In the genomic region with DNA sequence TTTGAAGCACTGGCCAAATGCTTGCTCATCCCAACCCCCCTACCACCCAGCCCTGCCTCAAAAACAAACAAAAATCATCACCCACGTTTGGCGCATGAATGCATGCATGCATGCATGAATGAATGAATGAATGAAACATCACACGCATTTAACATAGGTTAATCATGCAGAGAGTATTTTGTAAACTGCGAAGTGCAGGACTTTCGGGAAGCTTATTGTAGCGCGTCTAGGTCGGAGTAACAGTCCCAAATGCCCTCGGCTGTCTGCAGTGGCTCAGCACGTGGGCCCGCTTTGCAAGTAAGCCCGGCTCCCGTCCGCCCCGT, we compare ENCODE assay signal across 10 cellular contexts. TPM values are rescaled to one million over a fixed set of nuclear protein-coding genes. Genes with fewer than 3 reads are reported as not detected.
DNase-seq lines count a peak whose midpoint lies in the region; FAIRE-seq and TF ChIP-seq lines count a peak whose summit lies in the region.
"Had no signal": no experiment of that assay in that cellular context is flagged by ENCODE, and none has a peak within 500 bp of the region (broad histone marks: within the 10 kb centered on the region; RNA-seq: fewer than 3 reads in every experiment).

No MANE protein-coding gene starts in this region.

- peak overlapping the region; percentile 97 for H2AFZ ChIP-seq in H1 (ENCODE audit: low read length)

- H3K27me3 Mint-ChIP-seq in activated naive CD4-positive, alpha-beta T cell treated with anti-CD3 and anti-CD28 coated beads, Interleukin-2, amount 10 ng/mL, durations not matched to agents 7 days and 5 days, result peaks cover 66% of the 10 kb centered on the region

- peak overlapping the region; percentile 26; the same call in 1 of the 2 replicates for H3K4me3 ChIP-seq in HUES6 (ENCODE audit: low read depth, low read length)
- peak overlapping the region in 2 of 4 experiments; percentile 10 to 38; a peak in 2 of 8 replicates for H3K4me3 ChIP-seq in H1 (ENCODE audit: extremely low read depth in 1 of 4, insufficient read depth in 2 of 4, low read depth in 3 of 4, low read length in 4 of 4)
- peak overlapping the region; percentile 36 to 52 for H3K4me3 ChIP-seq in stomach smooth muscle (ENCODE audit: low read length in 2 of 2)

- peaks cover 8% of the 10 kb centered on the region; the same call in 1 of the 2 replicates for H3K27me3 ChIP-seq in HUES6 (ENCODE audit: control insufficient read depth, insufficient read depth, low read length)
- H3K27me3 ChIP-seq in H1 (replicated peaks in 1 of 4; ENCODE audit: control insufficient read depth in 3 of 4, extremely low read depth in 1 of 4, insufficient read depth in 3 of 4, low read length in 3 of 4), result peaks cover 0 to 2% (median 0%) of the 10 kb centered on the region in 4 experiments; a peak in 3 of 7 replicates
- H3K27me3 ChIP-seq in stomach smooth muscle (ENCODE audit: control insufficient read depth in 1 of 2, insufficient read depth in 2 of 2, low read length in 2 of 2), result no peaks in the 10 kb centered on the region
- H3K27me3 ChIP-seq: cardiac muscle cell had no signal

- no peak overlapping the region for H3K14ac ChIP-seq in H1 (ENCODE audit: insufficient read length)

- no peak for TF ChIP-seq EP300 in H1 (IDR thresholded peaks at IDR 0.05; ENCODE audit: borderline replicate concordance in 1 of 2, low read depth in 2 of 2, low read length in 2 of 2)

- H2BK5ac ChIP-seq in H1 (ENCODE audit: low read depth, low read length), result no peak overlapping the region

- no peaks in the 10 kb centered on the region for H3K9me3 Mint-ChIP-seq in activated naive CD4-positive, alpha-beta T cell treated with anti-CD3 and anti-CD28 coated beads, Interleukin-2, amount 10 ng/mL, durations not matched to agents 7 days and 5 days

- no peak for FAIRE-seq in H1 (lab: Jason Lieb, UNC)
- FAIRE-seq: kidney had no signal

- TF ChIP-seq POLR2A in H1 (IDR thresholded peaks at IDR 0.05; ENCODE audit: control extremely low read depth in 1 of 2, low read depth in 2 of 2, low read length in 2 of 2), result no peak

- no peaks in the 10 kb centered on the region for H4K20me1 ChIP-seq in H1 (replicated peaks in 1 of 2; ENCODE audit: control insufficient read depth in 1 of 2, insufficient read depth in 2 of 2, low read length in 2 of 2)

- H3K4me2 ChIP-seq in H1 (ENCODE audit: insufficient read depth in 1 of 2, low read depth in 2 of 2, low read length in 2 of 2), result peak overlapping the region; percentile 63 to 80

- CTCF ChIA-PET in activated naive CD4-positive, alpha-beta T cell treated with anti-CD3 and anti-CD28 coated beads, Interleukin-2, amount 10 ng/mL, durations not matched to agents 7 days and 5 days (lab: Charles Lee), result interaction anchor here (1.1 to 2.1 kb wide), 3 partner anchors 20 to 229 kb away, joined by 3 to 4 read pairs (median 4); no protein-coding TSS in a partner anchor
- CTCF ChIA-PET in H1 (lab: Charles Lee; ENCODE audit: partially characterized antibody), result interaction anchor here (0.6 to 4.5 kb wide), 4 partner anchors 15 to 194 kb away, joined by 3 to 16 read pairs (median 4); no protein-coding TSS in a partner anchor

- H4K5ac ChIP-seq in H1 (ENCODE audit: insufficient read length, low read depth, low read length), result no peak overlapping the region

- H3K79me2 ChIP-seq in H1 (ENCODE audit: control insufficient read depth in 1 of 2, insufficient read depth in 2 of 2, low read length in 2 of 2), result peaks cover 0 to 3% of the 10 kb centered on the region in 2 experiments; a peak in 1 of 4 replicates

- no peaks in the 10 kb centered on the region for H3K79me1 ChIP-seq in H1 (ENCODE audit: low read depth, low read length)

- TF ChIP-seq CTCF in H1 (IDR thresholded peaks at IDR 0.05; ENCODE audit: control extremely low read depth in 1 of 3, insufficient read depth in 1 of 3, low read depth in 1 of 3, low read length in 3 of 3) (no peak), GM20000 (IDR thresholded peaks at IDR 0.05; ENCODE audit: extremely low read depth, missing control alignments) (no peak)

- H3K36me3 ChIP-seq in HUES6 (ENCODE audit: control insufficient read depth, insufficient read depth, low read length), result peaks cover 10% of the 10 kb centered on the region
- peaks cover 0 to 3% (median 1%) of the 10 kb centered on the region in 4 experiments; a peak in 3 of 8 replicates for H3K36me3 ChIP-seq in H1 (ENCODE audit: control insufficient read depth in 2 of 4, insufficient read depth in 4 of 4, low read length in 3 of 4)
- H3K36me3 ChIP-seq in stomach smooth muscle (ENCODE audit: control insufficient read depth in 2 of 2, insufficient read depth in 2 of 2, low read length in 2 of 2), result peaks cover 0 to 1% of the 10 kb centered on the region in 2 donors

- H4K8ac ChIP-seq in H1 (ENCODE audit: extremely low read depth, insufficient read depth, low read length), result no peak overlapping the region

- no peak overlapping the region for H3K18ac ChIP-seq in H1 (ENCODE audit: extremely low read depth, low read length)

- H3K4me1 Mint-ChIP-seq in activated naive CD4-positive, alpha-beta T cell treated with anti-CD3 and anti-CD28 coated beads, Interleukin-2, amount 10 ng/mL, durations not matched to agents 7 days and 5 days, result peaks cover 10% of the 10 kb centered on the region

- no peak overlapping the region for H3K27ac ChIP-seq in HUES6 (ENCODE audit: low read depth, low read length)
- H3K27ac ChIP-seq in H1 (ENCODE audit: low read depth, low read length), result no peak overlapping the region
- no peak overlapping the region for H3K27ac ChIP-seq in stomach smooth muscle (ENCODE audit: low read length)

- H3K4me3 Mint-ChIP-seq in activated naive CD4-positive, alpha-beta T cell treated with anti-CD3 and anti-CD28 coated beads, Interleukin-2, amount 10 ng/mL, durations not matched to agents 7 days and 5 days, result peak overlapping the region; percentile 47

- no peak for TF ChIP-seq RAD21 in H1 (IDR thresholded peaks at IDR 0.05 in 1 of 2, conservative IDR thresholded peaks at IDR 0.05 in 1 of 2; ENCODE audit: low read depth in 2 of 2, low read length in 2 of 2)

- no peak overlapping the region for H3K23ac ChIP-seq in H1 (ENCODE audit: insufficient read length)

- no peak overlapping the region for H3K4ac ChIP-seq in H1 (replicated peaks; ENCODE audit: insufficient read length, low read depth, low read length)

- no peak overlapping the region for H2BK15ac ChIP-seq in H1 (ENCODE audit: low read length)

- peaks cover 18% of the 10 kb centered on the region for H3K4me1 ChIP-seq in HUES6 (ENCODE audit: control insufficient read depth, insufficient read depth, low read length)
- peaks cover 0 to 11% (median 10%) of the 10 kb centered on the region in 4 experiments; a peak in 6 of 7 replicates for H3K4me1 ChIP-seq in H1 (replicated peaks in 1 of 4; ENCODE audit: control insufficient read depth in 3 of 4, insufficient read depth in 4 of 4, low read length in 3 of 4)
- peaks cover 8% of the 10 kb centered on the region for H3K4me1 ChIP-seq in stomach smooth muscle (ENCODE audit: control insufficient read depth, insufficient read depth, low read length)

- H3K9me3 ChIP-seq in HUES6 (ENCODE audit: control insufficient read depth, insufficient read depth, low read depth, low read length) (no peaks in the 10 kb centered on the region), H1 (ENCODE audit: insufficient read depth in 2 of 2, low read depth in 1 of 2, low read length in 1 of 2) (no peaks in the 10 kb centered on the region), stomach smooth muscle (ENCODE audit: control insufficient read depth in 2 of 2, low read length in 2 of 2) (no peaks in the 10 kb centered on the region)

- no peaks in the 10 kb centered on the region for H3K36me3 Mint-ChIP-seq in activated naive CD4-positive, alpha-beta T cell treated with anti-CD3 and anti-CD28 coated beads, Interleukin-2, amount 10 ng/mL, durations not matched to agents 7 days and 5 days

- no peak overlapping the region for H2AK5ac ChIP-seq in H1 (ENCODE audit: low read depth, low read length)

- H3K56ac ChIP-seq in H1 (replicated peaks; ENCODE audit: insufficient read length, low read depth, low read length), result no peak overlapping the region

- no peak overlapping the region for H4K91ac ChIP-seq in H1 (replicated peaks; ENCODE audit: insufficient read length, low read length)

- no peak overlapping the region for H2BK20ac ChIP-seq in H1 (ENCODE audit: low read length)

- H3K23me2 ChIP-seq in H1 (ENCODE audit: low read depth, low read length), result peaks cover 2% of the 10 kb centered on the region; the same call in 1 of the 2 replicates

- H2BK12ac ChIP-seq in H1 (ENCODE audit: low read depth, low read length), result no peak overlapping the region

- POLR2A ChIA-PET in H1 (lab: Charles Lee; ENCODE audit: partially characterized antibody), result interaction anchor here (0.6 to 3.2 kb wide), 10 partner anchors 8 to 188 kb away, joined by 3 to 19 read pairs (median 3); a partner anchor contains a TSS

- H3K27ac Mint-ChIP-seq in activated naive CD4-positive, alpha-beta T cell treated with anti-CD3 and anti-CD28 coated beads, Interleukin-2, amount 10 ng/mL, durations not matched to agents 7 days and 5 days, result no peak overlapping the region

- 22% methylated on average over 7 of the region's 15 CpGs; no CpG with 5 or more reads in 1 of the 2 experiments for WGBS in H1 (ENCODE audit: extremely low coverage in 1 of 2, insufficient coverage in 1 of 2, insufficient read length in 1 of 2, insufficient replicate concordance in 2 of 2, low coverage in 1 of 2, low lambda C conversion rate in 2 of 2, missing lambda C conversion rate in 1 of 2), 2 experiments

- DNase-seq in activated naive CD4-positive, alpha-beta T cell treated with anti-CD3 and anti-CD28 coated beads, Interleukin-2, amount 10 ng/mL, durations not matched to agents 7 days and 5 days, result no peak
- no peak for DNase-seq in activated naive CD4-positive, alpha-beta T cell treated with anti-CD3 and anti-CD28 coated beads, Interleukin-2, amount 50 U/mL, for 16 hours
- DNase-seq in H1 (ENCODE audit: low read depth in 1 of 2, low spot score in 2 of 2) (no peak), DMS153 (lab: John Stamatoyannopoulos, UW) (no peak), GM20000 (ENCODE audit: low spot score) (no peak)
- no peak for DNase-seq in effector CD8-positive, alpha-beta T cell (lab: John Stamatoyannopoulos, UW)

- H3K9ac ChIP-seq in HUES6 (ENCODE audit: low read length) (no peak overlapping the region), H1 (replicated peaks in 1 of 4; ENCODE audit: extremely low read depth in 1 of 4, low read depth in 3 of 4, low read length in 3 of 4) (no peak overlapping the region), stomach smooth muscle (ENCODE audit: low read length in 2 of 2) (no peak overlapping the region)

- no peak overlapping the region for H2BK120ac ChIP-seq in H1 (replicated peaks; ENCODE audit: low read depth, low read length)

RNA-seq across cellular contexts. Expression of a gene that starts 0.3 kb away (rescaled TPM):
- total RNA-seq in H1 (2021; fragmentation: NEBNext Ultra II Directional; extraction: Animal tissue kit (Norgen Biotek cat#: 25700)), result 14.4 and 14.5 TPM in 2 replicates
- polyA plus RNA-seq in H1 (2011; rRNA removed), result 2.8 and 4.1 TPM in 2 replicates
- 11.0 TPM for polyA plus RNA-seq in H1 (2011; cell fraction: cytosol; rRNA removed)
- polyA plus RNA-seq in H1 (2011; cell fraction: nucleus; rRNA removed), result 4.3 TPM
- 7.9 to 15.8 TPM (median 9.1 TPM) in 4 replicates for polyA plus RNA-seq in H1 (2012, experiment 1 of 2)
- 1.2 TPM for polyA plus RNA-seq in H1 (2012, experiment 2 of 2)
- polyA plus RNA-seq in H1 (2013, experiment 1 of 2), result 11.6 TPM
- 12.1 TPM for polyA plus RNA-seq in H1 (2013, experiment 2 of 2)
- polyA minus RNA-seq in H1 (2011; rRNA and poly(A)+ RNA removed), result 3.3 and 5.9 TPM in 2 replicates
- 5.9 TPM for polyA minus RNA-seq in H1 (2011; cell fraction: cytosol; rRNA and poly(A)+ RNA removed)
- 10.3 TPM for polyA minus RNA-seq in H1 (2011; cell fraction: nucleus; rRNA and poly(A)+ RNA removed)
